Comparison of ENCODE assay signal across 16 cellular contexts in the genomic region with DNA sequence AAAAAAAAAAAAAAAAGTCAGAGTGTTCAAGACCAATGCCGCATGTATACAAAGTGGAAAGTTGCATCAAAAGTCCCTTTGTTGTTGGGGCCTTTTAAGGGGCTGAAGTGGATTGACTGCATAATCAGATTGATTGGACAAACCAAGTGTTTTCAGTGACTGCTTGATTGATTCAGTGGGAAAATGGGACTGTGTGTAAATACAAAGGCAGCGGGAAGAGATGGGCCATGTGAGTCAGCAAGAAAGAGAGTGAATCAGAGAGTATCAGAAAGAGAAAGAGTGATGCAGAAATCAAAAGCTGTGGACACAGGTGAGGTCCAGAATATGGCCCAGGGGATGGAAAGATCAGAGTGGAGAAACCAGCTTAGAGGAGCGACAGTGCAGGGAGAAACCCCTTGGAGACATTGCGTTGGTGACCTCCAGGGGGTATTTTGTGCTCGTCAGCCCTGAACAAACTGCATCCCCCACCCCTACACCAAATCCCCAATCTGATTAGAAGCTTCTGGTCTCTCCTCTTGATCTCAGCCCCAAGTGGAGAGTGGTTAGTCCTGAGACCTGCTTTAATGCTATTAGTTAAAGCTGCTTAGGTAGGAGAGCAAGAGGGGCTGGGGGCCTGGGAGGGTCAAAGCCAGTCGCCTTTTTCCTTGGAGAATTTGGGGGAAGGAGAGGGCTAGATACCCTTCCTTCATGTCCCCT.
A peak's percentile ranks its signal among the peaks of the same experiment; 100 is the strongest.
DNase-seq lines count a peak whose midpoint lies in the region; ATAC-seq and TF ChIP-seq lines count a peak whose summit lies in the region.
"Had no signal": no experiment of that assay in that cellular context is flagged by ENCODE, and none has a peak within 500 bp of the region (broad histone marks: within the 10 kb centered on the region; RNA-seq: fewer than 3 reads in every experiment).

No MANE protein-coding gene starts in this region.

- H3K4me3 ChIP-seq in OCI-LY3 (ENCODE audit: low read length) (no peak overlapping the region), fibroblast of mammary gland (ENCODE audit: control insufficient read depth, low read depth, low read length) (no peak overlapping the region), retinal pigment epithelial cell (ENCODE audit: low read length) (no peak overlapping the region)
- H3K4me3 ChIP-seq: esophagus squamous epithelium, lower lobe of right lung had no signal

- TF ChIP-seq CTCF in OCI-LY3 (IDR thresholded peaks at IDR 0.05; ENCODE audit: low read depth, low read length) = no peak
- TF ChIP-seq CTCF in fibroblast of mammary gland (conservative IDR thresholded peaks at IDR 0.05; ENCODE audit: control insufficient read depth, insufficient read depth, low read depth, low read length) = no peak
- peak; percentile 8 for TF ChIP-seq CTCF in retinal pigment epithelial cell (conservative IDR thresholded peaks at IDR 0.05; ENCODE audit: low read depth, low read length)

- no peaks in the 10 kb centered on the region for H3K36me3 Mint-ChIP-seq in T-helper 2 cell treated with Interferon-gamma antibody and Interleukin-4, amounts not matched to agents 5 μg/mL and 100 μg/mL, for 36 hours (ENCODE audit: low read depth)
- H3K36me3 Mint-ChIP-seq: activated naive CD8-positive, alpha-beta T cell treated with anti-CD3 and anti-CD28 coated beads, Interleukin-2, amount 10 ng/mL, durations not matched to agents 7 days and 5 days had no signal

- DNase-seq in DMS53 (lab: John Stamatoyannopoulos, UW) (peak; percentile 12), DMS53 treated with DMSO at 0.1 percent for 48 hours (lab: John Stamatoyannopoulos, UW; ENCODE audit: unreplicated experiment) (no peak), fibroblast of mammary gland (ENCODE audit: low read depth) (peak; percentile 44), retinal pigment epithelial cell (ENCODE audit: low read depth) (no peak)
- DNase-seq in T-helper 2 cell treated with Interferon-gamma antibody and Interleukin-4, amounts not matched to agents 5 μg/mL and 100 μg/mL, for 36 hours (ENCODE audit: low spot score) = no peak
- DNase-seq in stimulated activated CD4-positive, alpha-beta T cell treated with anti-CD3 and anti-CD28 coated beads, Interleukin-4, amount 100 ng/mL, for 1 hour = no peak
- DNase-seq: activated CD8-positive, alpha-beta memory T cell treated with anti-CD3 and anti-CD28 coated beads, Interleukin-2, amount 50 U/mL, for 48 hours; activated naive CD8-positive, alpha-beta T cell treated with anti-CD3 and anti-CD28 coated beads, Interleukin-2, amount 10 ng/mL, durations not matched to agents 7 days and 5 days; cortex of kidney; esophagus squamous epithelium; lower lobe of right lung; MV-4-11; nucleus accumbens had no signal

- H3K9me3 Mint-ChIP-seq in T-helper 2 cell treated with Interferon-gamma antibody and Interleukin-4, amounts not matched to agents 5 μg/mL and 100 μg/mL, for 36 hours = no peaks in the 10 kb centered on the region
- H3K9me3 Mint-ChIP-seq: activated naive CD8-positive, alpha-beta T cell treated with anti-CD3 and anti-CD28 coated beads, Interleukin-2, amount 10 ng/mL, durations not matched to agents 7 days and 5 days had no signal

- H3K4me1 ChIP-seq in OCI-LY3 (ENCODE audit: low read length) = peaks cover 68% of the 10 kb centered on the region

- H3K79me2 ChIP-seq in OCI-LY3 (ENCODE audit: low read length) = no peaks in the 10 kb centered on the region

- H3K27me3 Mint-ChIP-seq in T-helper 2 cell treated with Interferon-gamma antibody and Interleukin-4, amounts not matched to agents 5 μg/mL and 100 μg/mL, for 36 hours (ENCODE audit: low read depth) = peaks cover 53% of the 10 kb centered on the region

- ATAC-seq in HG03095 (IDR thresholded peaks at IDR 0.05; ENCODE audit: unreplicated experiment) = no peak
- ATAC-seq: lower lobe of right lung had no signal

- no peak overlapping the region for H2AFZ ChIP-seq in OCI-LY3 (ENCODE audit: low read depth, low read length)

- H3K27ac Mint-ChIP-seq in T-helper 2 cell treated with Interferon-gamma antibody and Interleukin-4, amounts not matched to agents 5 μg/mL and 100 μg/mL, for 36 hours = no peak overlapping the region
- H3K27ac Mint-ChIP-seq: activated naive CD8-positive, alpha-beta T cell treated with anti-CD3 and anti-CD28 coated beads, Interleukin-2, amount 10 ng/mL, durations not matched to agents 7 days and 5 days had no signal

- H3K4me1 Mint-ChIP-seq in T-helper 2 cell treated with Interferon-gamma antibody and Interleukin-4, amounts not matched to agents 5 μg/mL and 100 μg/mL, for 36 hours (ENCODE audit: low read depth) = peaks cover 10% of the 10 kb centered on the region

- no peaks in the 10 kb centered on the region for H3K36me3 ChIP-seq in OCI-LY3 (replicated peaks; ENCODE audit: low read depth, low read length)
- H3K36me3 ChIP-seq: esophagus squamous epithelium, lower lobe of right lung had no signal

- H4K20me1 ChIP-seq in OCI-LY3 (ENCODE audit: insufficient read depth, low read length) = no peaks in the 10 kb centered on the region

- H3K27me3 ChIP-seq in OCI-LY3 (ENCODE audit: low read depth, low read length) = no peaks in the 10 kb centered on the region

- H3K9ac ChIP-seq in OCI-LY3 (ENCODE audit: low read length) = peak overlapping the region; percentile 69; the same call in 1 of the 2 replicates

- no peak overlapping the region for H3K27ac ChIP-seq in OCI-LY3 (ENCODE audit: low read length)
- H3K27ac ChIP-seq: 22Rv1, esophagus squamous epithelium, lower lobe of right lung had no signal

- H3K4me2 ChIP-seq in OCI-LY3 (ENCODE audit: low read length) = no peak overlapping the region

- no peak overlapping the region for H3K4me3 Mint-ChIP-seq in T-helper 2 cell treated with Interferon-gamma antibody and Interleukin-4, amounts not matched to agents 5 μg/mL and 100 μg/mL, for 36 hours
- H3K4me3 Mint-ChIP-seq: activated naive CD8-positive, alpha-beta T cell treated with anti-CD3 and anti-CD28 coated beads, Interleukin-2, amount 10 ng/mL, durations not matched to agents 7 days and 5 days had no signal

- H3K9me3 ChIP-seq in OCI-LY3 (ENCODE audit: insufficient read depth, low read length) = no peaks in the 10 kb centered on the region
- H3K9me3 ChIP-seq: esophagus squamous epithelium, lower lobe of right lung had no signal

Comparison
In these comparisons a context has a peak if more than half of its experiments do, and no peak if none do; other contexts are left out.
1. DNase-seq: peak in DMS53 (single experiment) and fibroblast of mammary gland (single experiment); none in DMS53 treated with DMSO at 0.1 percent for 48 hours (single experiment), retinal pigment epithelial cell (single experiment), T-helper 2 cell treated with Interferon-gamma antibody and Interleukin-4, amounts not matched to agents 5 μg/mL and 100 μg/mL, for 36 hours (single experiment) and stimulated activated CD4-positive, alpha-beta T cell treated with anti-CD3 and anti-CD28 coated beads, Interleukin-4, amount 100 ng/mL, for 1 hour (single experiment).